1 cellular context compared by ENCODE assay signal in genomic region chr2:230932556-230933511, GRCh38.
TF ChIP-seq lines count a peak whose summit lies in the region.

No MANE protein-coding gene starts in this region.

TF ChIP-seq in WTC11, 78 proteins besides CTCF, POLR2A, EP300 and RAD21 (continued from another document):
- TF ChIP-seq ERG (CRISPR knock-in tag; IDR thresholded peaks at IDR 0.05) (no peak), FOXP4 (CRISPR knock-in tag; IDR thresholded peaks at IDR 0.05) (no peak), NR2C2 (CRISPR knock-in tag; IDR thresholded peaks at IDR 0.05) (no peak), SP1 (CRISPR knock-in tag; conservative IDR thresholded peaks at IDR 0.05) (no peak), JUN (CRISPR knock-in tag; IDR thresholded peaks at IDR 0.05) (no peak)
